Comparison of ENCODE assay signal across 14 cellular contexts in genomic region chr1:166170075-166170474, GRCh38. TPM values are rescaled to one million over a fixed set of nuclear protein-coding genes. Genes with fewer than 3 reads are reported as not detected.
A peak's percentile ranks its signal among the peaks of the same experiment; 100 is the strongest.
DNase-seq lines count a peak whose midpoint lies in the region; ATAC-seq and TF ChIP-seq lines count a peak whose summit lies in the region.
"Had no signal": no experiment of that assay in that cellular context is flagged by ENCODE, and none has a peak within 500 bp of the region (broad histone marks: within the 10 kb centered on the region; RNA-seq: fewer than 3 reads in every experiment).

No MANE protein-coding gene starts in this region.

- no peak for TF ChIP-seq CTCF in activated CD8-positive, alpha-beta T cell treated with anti-CD3 and anti-CD28 coated beads for 36 hours (IDR thresholded peaks at IDR 0.05)
- no peak for TF ChIP-seq CTCF in neural crest cell (conservative IDR thresholded peaks at IDR 0.05)

- H3K4me1 Mint-ChIP-seq in activated CD8-positive, alpha-beta T cell treated with anti-CD3 and anti-CD28 coated beads for 36 hours (ENCODE audit: low read depth) = peaks cover 26% of the 10 kb centered on the region
- H3K4me1 Mint-ChIP-seq in activated CD8-positive, alpha-beta T cell treated with anti-CD3 and anti-CD28 coated beads, Interleukin-2, amount 10 ng/mL, durations not matched to agents 7 days and 5 days (ENCODE audit: low read depth) = peaks cover 11% of the 10 kb centered on the region
- H3K4me1 Mint-ChIP-seq in neural crest cell = peaks cover 33% of the 10 kb centered on the region

- no peaks in the 10 kb centered on the region for H3K9me3 ChIP-seq in MG63
- H3K9me3 ChIP-seq: A549, breast epithelium had no signal

- H3K9me3 Mint-ChIP-seq in activated CD8-positive, alpha-beta T cell treated with anti-CD3 and anti-CD28 coated beads for 36 hours = no peaks in the 10 kb centered on the region
- no peaks in the 10 kb centered on the region for H3K9me3 Mint-ChIP-seq in activated CD8-positive, alpha-beta T cell treated with anti-CD3 and anti-CD28 coated beads, Interleukin-2, amount 10 ng/mL, durations not matched to agents 7 days and 5 days (ENCODE audit: insufficient read depth)
- H3K9me3 Mint-ChIP-seq in neural crest cell = no peaks in the 10 kb centered on the region

- peak; percentile 60 for ATAC-seq in activated CD8-positive, alpha-beta T cell treated with anti-CD3 and anti-CD28 coated beads for 36 hours
- ATAC-seq in activated CD8-positive, alpha-beta T cell treated with anti-CD3 and anti-CD28 coated beads, Interleukin-2, amount 10 ng/mL, durations not matched to agents 7 days and 5 days = no peak
- peak; percentile 56 for ATAC-seq in GM21529 (IDR thresholded peaks at IDR 0.05; ENCODE audit: unreplicated experiment)
- ATAC-seq in HG03103 (IDR thresholded peaks at IDR 0.05; ENCODE audit: low read depth, unreplicated experiment) = peak; percentile 37
- ATAC-seq: A549, left cardiac atrium had no signal

- H3K27ac Mint-ChIP-seq in activated CD8-positive, alpha-beta T cell treated with anti-CD3 and anti-CD28 coated beads for 36 hours = no peak overlapping the region
- H3K27ac Mint-ChIP-seq in activated CD8-positive, alpha-beta T cell treated with anti-CD3 and anti-CD28 coated beads, Interleukin-2, amount 10 ng/mL, durations not matched to agents 7 days and 5 days = no peak overlapping the region
- no peak overlapping the region for H3K27ac Mint-ChIP-seq in neural crest cell (ENCODE audit: unreplicated experiment)

- H3K36me3 Mint-ChIP-seq in activated CD8-positive, alpha-beta T cell treated with anti-CD3 and anti-CD28 coated beads for 36 hours (ENCODE audit: low read depth) = no peaks in the 10 kb centered on the region
- no peaks in the 10 kb centered on the region for H3K36me3 Mint-ChIP-seq in activated CD8-positive, alpha-beta T cell treated with anti-CD3 and anti-CD28 coated beads, Interleukin-2, amount 10 ng/mL, durations not matched to agents 7 days and 5 days (ENCODE audit: low read depth)
- H3K36me3 Mint-ChIP-seq in neural crest cell (ENCODE audit: low read depth) = no peaks in the 10 kb centered on the region

- no peaks in the 10 kb centered on the region for H3K36me3 ChIP-seq in MG63
- H3K36me3 ChIP-seq: breast epithelium had no signal

- peaks cover 17% of the 10 kb centered on the region for H3K27me3 ChIP-seq in MG63
- H3K27me3 ChIP-seq: breast epithelium had no signal

- POLR2A ChIA-PET in activated CD8-positive, alpha-beta T cell treated with anti-CD3 and anti-CD28 coated beads for 36 hours (lab: Charles Lee) = interaction anchor here (0.6 kb wide), 1 partner anchor 648 kb away, joined by 3 read pairs; no protein-coding TSS in a partner anchor
- POLR2A ChIA-PET in activated CD8-positive, alpha-beta T cell treated with anti-CD3 and anti-CD28 coated beads, Interleukin-2, amount 10 ng/mL, durations not matched to agents 7 days and 5 days (lab: Charles Lee) = no interaction called here

- CTCF ChIA-PET in activated CD8-positive, alpha-beta T cell treated with anti-CD3 and anti-CD28 coated beads for 36 hours (lab: Charles Lee) = interaction anchor here (2.0 kb wide), 1 partner anchor 16 kb away, joined by 5 read pairs; no protein-coding TSS in a partner anchor
- CTCF ChIA-PET in activated CD8-positive, alpha-beta T cell treated with anti-CD3 and anti-CD28 coated beads, Interleukin-2, amount 10 ng/mL, durations not matched to agents 7 days and 5 days (lab: Charles Lee) = no interaction called here

- intact Hi-C loops in activated CD8-positive, alpha-beta T cell treated with anti-CD3 and anti-CD28 coated beads for 36 hours (cut with micrococcal nuclease) = no loop called here

- H3K27me3 Mint-ChIP-seq in activated CD8-positive, alpha-beta T cell treated with anti-CD3 and anti-CD28 coated beads for 36 hours = peaks cover 29% of the 10 kb centered on the region
- H3K27me3 Mint-ChIP-seq in activated CD8-positive, alpha-beta T cell treated with anti-CD3 and anti-CD28 coated beads, Interleukin-2, amount 10 ng/mL, durations not matched to agents 7 days and 5 days (ENCODE audit: low read depth) = peaks cover 30% of the 10 kb centered on the region
- peaks cover 43% of the 10 kb centered on the region for H3K27me3 Mint-ChIP-seq in neural crest cell (ENCODE audit: low read depth)

- no peak overlapping the region for H3K4me3 ChIP-seq in MG63
- H3K4me3 ChIP-seq: A549, breast epithelium had no signal

- DNase-seq in activated CD8-positive, alpha-beta T cell treated with anti-CD3 and anti-CD28 coated beads for 36 hours = no peak
- DNase-seq in activated CD8-positive, alpha-beta T cell treated with anti-CD3 and anti-CD28 coated beads, Interleukin-2, amount 10 ng/mL, durations not matched to agents 7 days and 5 days = no peak
- DNase-seq in neural crest cell (ENCODE audit: low read depth, low spot score) = no peak
- no peak for DNase-seq in NCI-H69 (lab: John Stamatoyannopoulos, UW)
- DNase-seq in NCI-H524 treated with DMSO at 0.1 percent for 48 hours (lab: John Stamatoyannopoulos, UW) = no peak
- DNase-seq in MG63 = no peak
- DNase-seq: activated CD4-positive, alpha-beta T cell treated with anti-CD3 and anti-CD28 coated beads, Interleukin-2, amount 50 U/mL, for 48 hours; left cardiac atrium; NCI-H2029 treated with DMSO at 0.1 percent for 48 hours; posterior cingulate gyrus had no signal

- H3K4me3 Mint-ChIP-seq in activated CD8-positive, alpha-beta T cell treated with anti-CD3 and anti-CD28 coated beads for 36 hours = no peak overlapping the region
- H3K4me3 Mint-ChIP-seq in activated CD8-positive, alpha-beta T cell treated with anti-CD3 and anti-CD28 coated beads, Interleukin-2, amount 10 ng/mL, durations not matched to agents 7 days and 5 days = no peak overlapping the region
- peak overlapping the region; percentile 42 for H3K4me3 Mint-ChIP-seq in neural crest cell

RNA-seq across cellular contexts. Expression of gene FAM78B, which starts 3.3 kb away (rescaled TPM):
- under 1 TPM in 1 of 2 experiments, not detected in 1; 0.20 TPM for total RNA-seq in activated CD8-positive, alpha-beta T cell treated with anti-CD3 and anti-CD28 coated beads for 36 hours
- under 1 TPM; 0.16 to 0.18 TPM for total RNA-seq in activated CD8-positive, alpha-beta T cell treated with anti-CD3 and anti-CD28 coated beads, Interleukin-2, amount 10 ng/mL, durations not matched to agents 7 days and 5 days
- 1.2 and 1.5 TPM in 2 replicates for total RNA-seq in neural crest cell
- total RNA-seq in MG63 (2014; rRNA removed; shearing (Covaris generic); ENCODE audit: low replicate concordance) = 0.30 TPM in 1 of 2 replicates, not detected in the other
